In the genomic region with DNA sequence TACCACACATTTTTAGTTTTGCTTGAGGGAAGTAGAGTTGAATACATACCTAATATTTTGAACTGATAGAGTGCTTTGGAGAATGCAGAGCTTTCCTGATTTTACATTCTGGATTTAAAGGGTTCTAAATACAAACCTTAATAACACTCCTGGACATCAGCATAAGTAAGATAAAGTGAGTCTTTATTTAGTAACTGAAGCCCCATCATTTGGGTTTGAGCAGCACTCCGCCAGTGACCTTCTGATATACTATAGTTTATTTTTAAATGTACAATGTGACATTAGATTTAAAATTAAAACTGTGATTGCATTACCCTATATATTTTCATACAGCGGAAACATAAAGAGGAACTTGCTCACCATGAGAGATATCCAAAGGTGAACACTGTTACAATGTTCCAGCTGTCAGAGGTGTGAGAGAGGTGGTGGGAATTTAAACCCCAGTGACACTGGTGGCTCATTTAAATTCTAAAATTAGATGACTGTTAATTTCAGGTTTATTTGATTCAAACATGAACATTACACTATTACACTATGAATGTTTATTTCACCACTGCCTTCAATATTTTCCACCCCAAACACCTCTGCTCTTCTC, we compare ENCODE assay signal across 27 cellular contexts.
"Had no signal": no experiment of that assay in that cellular context is flagged by ENCODE, and none has a peak within 500 bp of the region (broad histone marks: within the 10 kb centered on the region; RNA-seq: fewer than 3 reads in every experiment).

No MANE protein-coding gene starts in this region.

- DNase-seq: activated B cell treated with CpG ODN at 0.5 μM for 24 hours; activated CD4-positive, alpha-beta T cell treated with anti-CD3 and anti-CD28 coated beads for 48 hours; activated CD4-positive, alpha-beta T cell treated with anti-CD3 and anti-CD28 coated beads, Interleukin-2, amount 50 U/mL, for 1 hour; activated CD4-positive, alpha-beta T cell treated with anti-CD3 and anti-CD28 coated beads, Interleukin-2, amount 50 U/mL, for 48 hours; activated CD8-positive, alpha-beta memory T cell treated with anti-CD3 and anti-CD28 coated beads for 24 hours; activated CD8-positive, alpha-beta T cell treated with anti-CD3 and anti-CD28 coated beads for 36 hours; activated effector memory CD4-positive, alpha-beta T cell treated with Interleukin-2 at 50 U/mL for 16 hours; activated gamma-delta T cell treated with Interleukin-2 at 50 U/mL for 16 hours; activated naive CD4-positive, alpha-beta T cell treated with Interleukin-2 at 50 U/mL for 16 hours; activated naive CD8-positive, alpha-beta T cell treated with anti-CD3 and anti-CD28 coated beads for 36 hours; activated naive CD8-positive, alpha-beta T cell treated with anti-CD3 and anti-CD28 coated beads, Interleukin-2, amount 50 U/mL, for 24 hours; activated T-cell treated with anti-CD3 and anti-CD28 coated beads, Interleukin-2, amount 50 U/mL, for 4 hours; amygdala; aorta; body of pancreas; central memory CD4-positive, alpha-beta T cell; cerebellar nuclear complex; colonic mucosa; effector CD8-positive, alpha-beta T cell; esophagus squamous epithelium; foreskin melanocyte; T-helper 1 cell; T-helper 17 cell; T1000; WERI-Rb-1 had no signal

- ATAC-seq: activated CD4-positive, CD25-positive, alpha-beta regulatory T cell treated with anti-CD3 and anti-CD28 coated beads, Interleukin-2, amount 50 U/mL, for 24 hours; activated CD8-positive, alpha-beta T cell treated with anti-CD3 and anti-CD28 coated beads for 36 hours; activated naive CD8-positive, alpha-beta T cell treated with anti-CD3 and anti-CD28 coated beads, Interleukin-2, amount 50 U/mL, for 24 hours; activated T-cell treated with anti-CD3 and anti-CD28 coated beads, Interleukin-2, amount 50 U/mL, for 4 hours; activated T-helper 17 cell treated with anti-CD3 and anti-CD28 coated beads, Interleukin-2, amount 50 U/mL, for 72 hours; body of pancreas; T-helper 17 cell had no signal
